17 cellular contexts compared by ENCODE assay signal in genomic region chr11:27421819-27422494, GRCh38. TPM values are rescaled to one million over a fixed set of nuclear protein-coding genes. Genes with fewer than 3 reads are reported as not detected.
DNase-seq lines count a peak whose midpoint lies in the region; ATAC-seq and TF ChIP-seq lines count a peak whose summit lies in the region.
"Had no signal": no experiment of that assay in that cellular context is flagged by ENCODE, and none has a peak within 500 bp of the region (broad histone marks: within the 10 kb centered on the region; RNA-seq: fewer than 3 reads in every experiment).

No MANE protein-coding gene starts in this region.

- ATAC-seq in heart right ventricle, result peak in 2 of 8 donors; percentile 34 to 48
- ATAC-seq in stimulated activated effector memory CD8-positive, alpha-beta T cell treated with anti-CD3 and anti-CD28 coated beads, Interleukin-12 subunit alpha, Interleukin-12 subunit beta, amount 100 ng/mL, for 72 hours, result no peak
- no peak for ATAC-seq in aorta (ENCODE audit: low FRiP score)
- ATAC-seq: natural killer cell treated with Interleukin-12 subunit alpha and Interleukin-12 subunit beta and Interleukin-15 and Interleukin-18, amount 100 ng/mL, for 72 hours had no signal

- H3K36me3 Mint-ChIP-seq in progenitor cell of endocrine pancreas (ENCODE audit: insufficient read depth), result peaks cover 7% of the 10 kb centered on the region
- no peaks in the 10 kb centered on the region for H3K36me3 Mint-ChIP-seq in stimulated activated effector memory CD8-positive, alpha-beta T cell treated with anti-CD3 and anti-CD28 coated beads, Interleukin-12 subunit alpha, Interleukin-12 subunit beta, amount 100 ng/mL, for 72 hours
- H3K36me3 Mint-ChIP-seq: natural killer cell treated with Interleukin-12 subunit alpha and Interleukin-12 subunit beta and Interleukin-15 and Interleukin-18, amount 100 ng/mL, for 72 hours had no signal

- peaks cover 55% of the 10 kb centered on the region for H3K4me1 Mint-ChIP-seq in progenitor cell of endocrine pancreas (ENCODE audit: low read depth)
- no peaks in the 10 kb centered on the region for H3K4me1 Mint-ChIP-seq in stimulated activated effector memory CD8-positive, alpha-beta T cell treated with anti-CD3 and anti-CD28 coated beads, Interleukin-12 subunit alpha, Interleukin-12 subunit beta, amount 100 ng/mL, for 72 hours
- H3K4me1 Mint-ChIP-seq: IgD-negative memory B cell had no signal

- intact Hi-C loops in heart right ventricle (cut with DNase I) (loop anchor here in 1 of 10 donors (5.0 kb wide), 1 partner anchor 45 kb away; no protein-coding TSS in a partner anchor), aorta (cut with DNase I) (no loop called here)

- no peak overlapping the region for H3K27ac ChIP-seq in HEK293 (ENCODE audit: extremely low read depth, low read depth, low read length)
- peak overlapping the region; percentile 30; the same call in 1 of the 2 replicates for H3K27ac ChIP-seq in SJCRH30
- H3K27ac ChIP-seq in heart right ventricle, result peak overlapping the region in 9 of 10 donors; percentile 13 to 72 (median 57)
- no peak overlapping the region for H3K27ac ChIP-seq in aorta (ENCODE audit: low read depth in 1 of 2, low read length in 2 of 2)

- H3K9me3 Mint-ChIP-seq in progenitor cell of endocrine pancreas (ENCODE audit: low read depth), result no peaks in the 10 kb centered on the region
- H3K9me3 Mint-ChIP-seq in stimulated activated effector memory CD8-positive, alpha-beta T cell treated with anti-CD3 and anti-CD28 coated beads, Interleukin-12 subunit alpha, Interleukin-12 subunit beta, amount 100 ng/mL, for 72 hours, result no peaks in the 10 kb centered on the region
- H3K9me3 Mint-ChIP-seq: natural killer cell treated with Interleukin-12 subunit alpha and Interleukin-12 subunit beta and Interleukin-15 and Interleukin-18, amount 100 ng/mL, for 72 hours had no signal

- CTCF ChIA-PET in HEK293 (lab: Yijun Ruan, JAX), result interaction anchor here (1.3 kb wide), 1 partner anchor 238 kb away, joined by 5 read pairs; no protein-coding TSS in a partner anchor

- H3K27me3 Mint-ChIP-seq in progenitor cell of endocrine pancreas, result no peaks in the 10 kb centered on the region

- H3K9me3 ChIP-seq in HEK293 (ENCODE audit: control insufficient read depth, insufficient read depth, low read depth, low read length) (no peaks in the 10 kb centered on the region), SJCRH30 (replicated peaks) (no peaks in the 10 kb centered on the region), heart right ventricle (peaks cover 0 to 9% (median 0%) of the 10 kb centered on the region in 11 donors), aorta (ENCODE audit: control insufficient read depth, low read length) (no peaks in the 10 kb centered on the region)

- H3K36me3 ChIP-seq in HEK293 (ENCODE audit: control insufficient read depth in 2 of 2, insufficient read depth in 1 of 2, low read length in 2 of 2), result no peaks in the 10 kb centered on the region
- H3K36me3 ChIP-seq in SJCRH30, result no peaks in the 10 kb centered on the region
- no peaks in the 10 kb centered on the region for H3K36me3 ChIP-seq in heart right ventricle
- H3K36me3 ChIP-seq in aorta (ENCODE audit: control insufficient read depth in 1 of 2, insufficient read depth in 2 of 2, low read length in 1 of 2), result no peaks in the 10 kb centered on the region

- POLR2A ChIA-PET in HEK293 (lab: Yijun Ruan, JAX), result interaction anchor here (0.9 kb wide), 1 partner anchor 51 kb away, joined by 3 read pairs; the partner anchor contains the start of gene LGR4

- H3K27me3 ChIP-seq in SJCRH30, result no peaks in the 10 kb centered on the region
- no peaks in the 10 kb centered on the region for H3K27me3 ChIP-seq in heart right ventricle
- peaks cover 0 to 1% of the 10 kb centered on the region in 2 donors for H3K27me3 ChIP-seq in aorta (ENCODE audit: control insufficient read depth in 1 of 2, insufficient read depth in 2 of 2, low read length in 1 of 2)

- H3K27ac Mint-ChIP-seq in progenitor cell of endocrine pancreas, result peak overlapping the region; percentile 84
- no peak overlapping the region for H3K27ac Mint-ChIP-seq in stimulated activated effector memory CD8-positive, alpha-beta T cell treated with anti-CD3 and anti-CD28 coated beads, Interleukin-12 subunit alpha, Interleukin-12 subunit beta, amount 100 ng/mL, for 72 hours
- H3K27ac Mint-ChIP-seq: IgD-negative memory B cell; natural killer cell treated with Interleukin-12 subunit alpha and Interleukin-12 subunit beta and Interleukin-15 and Interleukin-18, amount 100 ng/mL, for 72 hours had no signal

- TF ChIP-seq CTCF in HEK293 (tag by site-specific recombination; IDR thresholded peaks at IDR 0.05) (no peak), heart right ventricle (IDR thresholded peaks at IDR 0.05) (no peak), progenitor cell of endocrine pancreas (IDR thresholded peaks at IDR 0.05; ENCODE audit: unreplicated experiment) (no peak)

- H3K4me1 ChIP-seq in HEK293 (ENCODE audit: control insufficient read depth, insufficient read depth, low read length) (peaks cover 9% of the 10 kb centered on the region), SJCRH30 (peaks cover 35% of the 10 kb centered on the region), heart right ventricle (peaks cover 0 to 38% (median 19%) of the 10 kb centered on the region in 9 donors), aorta (ENCODE audit: control insufficient read depth in 1 of 2, insufficient read depth in 2 of 2, low read length in 2 of 2) (peaks cover 2 to 3% of the 10 kb centered on the region in 2 donors)

- no peak overlapping the region for H3K4me3 Mint-ChIP-seq in progenitor cell of endocrine pancreas (ENCODE audit: low read depth)
- H3K4me3 Mint-ChIP-seq in stimulated activated effector memory CD8-positive, alpha-beta T cell treated with anti-CD3 and anti-CD28 coated beads, Interleukin-12 subunit alpha, Interleukin-12 subunit beta, amount 100 ng/mL, for 72 hours, result no peak overlapping the region
- H3K4me3 Mint-ChIP-seq: IgD-negative memory B cell; natural killer cell treated with Interleukin-12 subunit alpha and Interleukin-12 subunit beta and Interleukin-15 and Interleukin-18, amount 100 ng/mL, for 72 hours had no signal

- WGBS in heart right ventricle, 2 donors, result 67 to 69% methylated on average over 9 of the region's 9 CpGs
- 46 to 52% methylated on average over 9 of the region's 9 CpGs for WGBS in aorta, 2 donors

- no peak for DNase-seq in SJCRH30
- no peak for DNase-seq in heart right ventricle
- DNase-seq in progenitor cell of endocrine pancreas (ENCODE audit: low spot score, unreplicated experiment), result no peak
- DNase-seq in stimulated activated effector memory CD8-positive, alpha-beta T cell treated with anti-CD3 and anti-CD28 coated beads, Interleukin-12 subunit alpha, Interleukin-12 subunit beta, amount 100 ng/mL, for 72 hours (ENCODE audit: low spot score in 2 of 2), result no peak
- no peak for DNase-seq in DMS153 (lab: John Stamatoyannopoulos, UW)
- no peak for DNase-seq in aorta
- DNase-seq in stimulated activated CD4-positive, alpha-beta T cell treated with anti-CD3 and anti-CD28 coated beads, Interleukin-4, amount 100 ng/mL, for 24 hours, result no peak
- DNase-seq: activated CD4-positive, CD25-positive, alpha-beta regulatory T cell; activated effector memory CD4-positive, alpha-beta T cell treated with anti-CD3 and anti-CD28 coated beads, Interleukin-2, amount 50 U/mL, for 16 hours; AML-193; anterior cingulate cortex; NCI-H1048; NCI-H2227 treated with DMSO at 0.1 percent for 48 hours; stimulated activated CD4-positive, alpha-beta T cell treated with anti-CD3 and anti-CD28 coated beads, Interleukin-2, amount 100 ng/mL, for 48 hours had no signal

- H3K4me3 ChIP-seq in HEK293 (ENCODE audit: low read depth, low read length) (no peak overlapping the region), SJCRH30 (no peak overlapping the region), heart right ventricle (no peak overlapping the region), aorta (ENCODE audit: low read length in 2 of 2) (no peak overlapping the region)

TF ChIP-seq in HEK293, 187 proteins besides CTCF, POLR2A, EP300 and RAD21 (continues in another document):
- TF ChIP-seq, protein P1, sequence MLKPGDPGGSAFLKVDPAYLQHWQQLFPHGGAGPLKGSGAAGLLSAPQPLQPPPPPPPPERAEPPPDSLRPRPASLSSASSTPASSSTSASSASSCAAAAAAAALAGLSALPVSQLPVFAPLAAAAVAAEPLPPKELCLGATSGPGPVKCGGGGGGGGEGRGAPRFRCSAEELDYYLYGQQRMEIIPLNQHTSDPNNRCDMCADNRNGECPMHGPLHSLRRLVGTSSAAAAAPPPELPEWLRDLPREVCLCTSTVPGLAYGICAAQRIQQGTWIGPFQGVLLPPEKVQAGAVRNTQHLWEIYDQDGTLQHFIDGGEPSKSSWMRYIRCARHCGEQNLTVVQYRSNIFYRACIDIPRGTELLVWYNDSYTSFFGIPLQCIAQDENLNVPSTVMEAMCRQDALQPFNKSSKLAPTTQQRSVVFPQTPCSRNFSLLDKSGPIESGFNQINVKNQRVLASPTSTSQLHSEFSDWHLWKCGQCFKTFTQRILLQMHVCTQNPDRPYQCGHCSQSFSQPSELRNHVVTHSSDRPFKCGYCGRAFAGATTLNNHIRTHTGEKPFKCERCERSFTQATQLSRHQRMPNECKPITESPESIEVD (tag by site-specific recombination; IDR thresholded peaks at IDR 0.05), result peak; percentile 90
- TF ChIP-seq OSR2 (tag by site-specific recombination; IDR thresholded peaks at IDR 0.05), result peak; percentile 73; the same call in 1 of the 2 replicates
- no peak for TF ChIP-seq IKZF3 (tag by site-specific recombination; IDR thresholded peaks at IDR 0.05)
- 0 out of 2 replicates have a peak, but pooled peaks have one; percentile 12 for TF ChIP-seq ZSCAN23 (tag by site-specific recombination; IDR thresholded peaks at IDR 0.05)
- no peak for TF ChIP-seq ZNF2 (tag by site-specific recombination; IDR thresholded peaks at IDR 0.05)

RNA-seq across cellular contexts. Expression of gene LGR4, which starts 50.6 kb away (rescaled TPM):
- total RNA-seq in SJCRH30 (2014; rRNA removed; shearing (Covaris generic)), result 40.0 and 44.2 TPM in 2 replicates
- 10 to 100 TPM; 13.6 to 41.0 (median 23.3) TPM for total RNA-seq in heart right ventricle
- 10 to 100 TPM in 1 of 2 donors, 1 to 10 TPM in 1; 6.0 to 16.8 TPM for polyA plus RNA-seq in heart right ventricle
- 138 and 154 TPM in 2 replicates for total RNA-seq in progenitor cell of endocrine pancreas
- total RNA-seq in aorta, result 10 to 100 TPM; 19.5 to 23.6 TPM
- 10 to 100 TPM in 1 of 2 donors, 1 to 10 TPM in 1; 4.6 to 25.7 TPM for polyA plus RNA-seq in aorta

RNA-seq across cellular contexts. Expression of gene CCDC34, which starts 58.9 kb away (rescaled TPM):
- 50.1 and 58.8 TPM in 2 replicates for total RNA-seq in SJCRH30 (2014; rRNA removed; shearing (Covaris generic))
- 10 to 100 TPM in 1 of 10 donors, 1 to 10 TPM in 9; 1.1 to 10.7 (median 3.3) TPM for total RNA-seq in heart right ventricle
- 1 to 10 TPM; 2.8 to 3.8 TPM for polyA plus RNA-seq in heart right ventricle
- 25.9 and 32.2 TPM in 2 replicates for total RNA-seq in progenitor cell of endocrine pancreas
- total RNA-seq in aorta, result 1 to 10 TPM; 1.4 to 3.1 TPM
- 1 to 10 TPM; 3.8 to 6.4 TPM for polyA plus RNA-seq in aorta

Comparison
In these comparisons a context has a peak if more than half of its experiments do, and no peak if none do; other contexts are left out.
1. H3K27ac ChIP-seq: peak in SJCRH30 (single experiment) and heart right ventricle (9 of 10); none in HEK293 (single experiment) and aorta (0 of 2).